In the genomic region with DNA sequence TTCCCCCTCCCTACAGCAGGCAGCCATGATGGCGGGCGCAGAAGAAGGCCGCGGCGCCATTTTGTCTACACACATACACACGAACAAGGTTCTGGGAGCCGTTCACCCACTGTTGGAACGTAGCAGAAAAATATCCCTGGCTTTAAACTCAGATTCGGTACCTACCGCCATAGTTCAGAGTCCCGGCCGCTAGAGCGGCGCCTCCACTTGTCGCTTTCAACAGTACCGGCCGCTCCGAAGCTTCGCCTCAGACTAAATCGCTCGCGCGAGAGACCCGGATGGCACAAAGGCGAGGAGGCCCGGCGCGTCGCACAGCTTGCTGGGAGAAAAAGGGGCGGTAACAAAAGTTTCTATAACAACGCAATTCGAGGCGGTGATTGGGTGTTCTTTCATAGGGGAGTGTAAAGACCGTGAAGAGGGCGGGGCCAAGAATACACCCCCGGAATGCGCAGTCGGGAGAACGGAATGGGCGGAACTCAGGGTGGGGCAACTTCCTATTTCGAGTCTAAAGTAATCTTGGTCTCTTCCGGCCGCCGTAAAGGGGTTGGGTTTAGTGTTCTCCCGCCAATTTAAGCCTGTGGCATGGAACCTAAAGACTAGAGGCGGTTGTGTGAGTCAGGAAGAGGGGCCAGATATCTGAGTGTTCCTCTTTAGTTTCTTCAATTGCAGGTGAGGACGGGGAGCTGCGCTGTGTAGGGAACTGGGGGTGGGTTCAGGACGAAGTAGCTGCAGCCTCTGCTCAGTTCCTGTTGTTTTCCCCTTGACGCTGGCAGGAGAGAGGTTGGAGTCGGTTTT, we compare ENCODE assay signal across 8 cellular contexts. TPM values are rescaled to one million over a fixed set of nuclear protein-coding genes. Genes with fewer than 3 reads are reported as not detected.
DNase-seq lines count a peak whose midpoint lies in the region; ATAC-seq, FAIRE-seq and TF ChIP-seq lines count a peak whose summit lies in the region.

A gene with protein sequence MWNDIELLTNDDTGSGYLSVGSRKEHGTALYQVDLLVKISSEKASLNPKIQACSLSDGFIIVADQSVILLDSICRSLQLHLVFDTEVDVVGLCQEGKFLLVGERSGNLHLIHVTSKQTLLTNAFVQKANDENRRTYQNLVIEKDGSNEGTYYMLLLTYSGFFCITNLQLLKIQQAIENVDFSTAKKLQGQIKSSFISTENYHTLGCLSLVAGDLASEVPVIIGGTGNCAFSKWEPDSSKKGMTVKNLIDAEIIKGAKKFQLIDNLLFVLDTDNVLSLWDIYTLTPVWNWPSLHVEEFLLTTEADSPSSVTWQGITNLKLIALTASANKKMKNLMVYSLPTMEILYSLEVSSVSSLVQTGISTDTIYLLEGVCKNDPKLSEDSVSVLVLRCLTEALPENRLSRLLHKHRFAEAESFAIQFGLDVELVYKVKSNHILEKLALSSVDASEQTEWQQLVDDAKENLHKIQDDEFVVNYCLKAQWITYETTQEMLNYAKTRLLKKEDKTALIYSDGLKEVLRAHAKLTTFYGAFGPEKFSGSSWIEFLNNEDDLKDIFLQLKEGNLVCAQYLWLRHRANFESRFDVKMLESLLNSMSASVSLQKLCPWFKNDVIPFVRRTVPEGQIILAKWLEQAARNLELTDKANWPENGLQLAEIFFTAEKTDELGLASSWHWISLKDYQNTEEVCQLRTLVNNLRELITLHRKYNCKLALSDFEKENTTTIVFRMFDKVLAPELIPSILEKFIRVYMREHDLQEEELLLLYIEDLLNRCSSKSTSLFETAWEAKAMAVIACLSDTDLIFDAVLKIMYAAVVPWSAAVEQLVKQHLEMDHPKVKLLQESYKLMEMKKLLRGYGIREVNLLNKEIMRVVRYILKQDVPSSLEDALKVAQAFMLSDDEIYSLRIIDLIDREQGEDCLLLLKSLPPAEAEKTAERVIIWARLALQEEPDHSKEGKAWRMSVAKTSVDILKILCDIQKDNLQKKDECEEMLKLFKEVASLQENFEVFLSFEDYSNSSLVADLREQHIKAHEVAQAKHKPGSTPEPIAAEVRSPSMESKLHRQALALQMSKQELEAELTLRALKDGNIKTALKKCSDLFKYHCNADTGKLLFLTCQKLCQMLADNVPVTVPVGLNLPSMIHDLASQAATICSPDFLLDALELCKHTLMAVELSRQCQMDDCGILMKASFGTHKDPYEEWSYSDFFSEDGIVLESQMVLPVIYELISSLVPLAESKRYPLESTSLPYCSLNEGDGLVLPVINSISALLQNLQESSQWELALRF (N-terminal part only) (plus strand): TSS at position 567 of the 795 bp plus-strand sequence. CDS start 2,815 bp downstream, outside the sequence.
A gene with protein sequence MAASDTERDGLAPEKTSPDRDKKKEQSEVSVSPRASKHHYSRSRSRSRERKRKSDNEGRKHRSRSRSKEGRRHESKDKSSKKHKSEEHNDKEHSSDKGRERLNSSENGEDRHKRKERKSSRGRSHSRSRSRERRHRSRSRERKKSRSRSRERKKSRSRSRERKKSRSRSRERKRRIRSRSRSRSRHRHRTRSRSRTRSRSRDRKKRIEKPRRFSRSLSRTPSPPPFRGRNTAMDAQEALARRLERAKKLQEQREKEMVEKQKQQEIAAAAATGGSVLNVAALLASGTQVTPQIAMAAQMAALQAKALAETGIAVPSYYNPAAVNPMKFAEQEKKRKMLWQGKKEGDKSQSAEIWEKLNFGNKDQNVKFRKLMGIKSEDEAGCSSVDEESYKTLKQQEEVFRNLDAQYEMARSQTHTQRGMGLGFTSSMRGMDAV (minus strand): TSS at position 254 of the 795 bp plus-strand sequence. CDS start 83 bp downstream, at position 171.

- ATAC-seq in GM21381 (IDR thresholded peaks at IDR 0.05; ENCODE audit: unreplicated experiment), result peak; percentile 88

- H3K4ac ChIP-seq in mesenchymal stem cell (ENCODE audit: low read depth in 1 of 2, low read length in 2 of 2), result peak within 1 kb of the TSS; percentile 91 to 93

- peak within 1 kb of the TSS; percentile 97 for H4K8ac ChIP-seq in mesenchymal stem cell (ENCODE audit: low read length)

- H3K4me3 ChIP-seq in Caco-2 (ENCODE audit: low read depth, low read length) (peak within 1 kb of the TSS; percentile 88), endodermal cell (ENCODE audit: low read length) (peak within 1 kb of the TSS; percentile 89), mesenchymal stem cell (ENCODE audit: insufficient read depth in 1 of 2, low read depth in 1 of 2, low read length in 2 of 2) (peak within 1 kb of the TSS; percentile 78 to 95)

- H3K4me1 ChIP-seq in Caco-2 (peaks cover 20% of the 10 kb centered on the region), endodermal cell (ENCODE audit: control insufficient read depth, insufficient read depth, low read length) (peaks cover 5% of the 10 kb centered on the region), mesenchymal stem cell (ENCODE audit: control insufficient read depth, insufficient read depth, low read depth, low read length) (peaks cover 3% of the 10 kb centered on the region)

- H3K9me3 Mint-ChIP-seq in Caco-2 (ENCODE audit: unreplicated experiment) (no peaks in the 10 kb centered on the region), endodermal cell (no peaks in the 10 kb centered on the region)

- H3K79me1 ChIP-seq in mesenchymal stem cell (replicated peaks; ENCODE audit: low read length, poor library complexity, severe bottlenecking), result peaks cover 6% of the 10 kb centered on the region

- H2AFZ ChIP-seq in mesenchymal stem cell (ENCODE audit: low read depth, low read length), result peak within 1 kb of the TSS; percentile 89

- peak within 1 kb of the TSS; percentile 83 for H2BK120ac ChIP-seq in mesenchymal stem cell (ENCODE audit: low read depth, low read length)

- H3K27ac Mint-ChIP-seq in Caco-2 (ENCODE audit: unreplicated experiment) (no peak within 1 kb of the TSS), endodermal cell (no peak within 1 kb of the TSS)

- H3K14ac ChIP-seq in mesenchymal stem cell (ENCODE audit: low read length in 2 of 2), result peak within 1 kb of the TSS in 1 of 2 experiments; percentile 60

- peak within 1 kb of the TSS; percentile 96 for H2AK5ac ChIP-seq in mesenchymal stem cell (ENCODE audit: low read length, severe bottlenecking)

- no peaks in the 10 kb centered on the region for H3K27me3 ChIP-seq in Caco-2 (replicated peaks; ENCODE audit: control insufficient read depth, insufficient read depth, low read length)
- H3K27me3 ChIP-seq in endodermal cell (ENCODE audit: control insufficient read depth, insufficient read depth, low read length, poor library complexity, severe bottlenecking), result no peaks in the 10 kb centered on the region
- no peaks in the 10 kb centered on the region for H3K27me3 ChIP-seq in mesenchymal stem cell (ENCODE audit: control insufficient read depth in 1 of 2, insufficient read depth in 1 of 2, low read length in 2 of 2)

- H3K4me1 Mint-ChIP-seq in Caco-2 (ENCODE audit: low read depth, unreplicated experiment) (peaks cover 8% of the 10 kb centered on the region), endodermal cell (peaks cover 24% of the 10 kb centered on the region)

- peaks cover 53% of the 10 kb centered on the region for H3K36me3 Mint-ChIP-seq in Caco-2 (ENCODE audit: insufficient read depth, unreplicated experiment)
- H3K36me3 Mint-ChIP-seq in endodermal cell (ENCODE audit: low read depth), result peaks cover 38% of the 10 kb centered on the region

- no TSS peak for BruUV-seq in Caco-2 (replicated peaks; lab: Mats Ljungman, UMichigan)

- no peaks in the 10 kb centered on the region; the same call in 1 of the 2 replicates for H3K36me3 ChIP-seq in Caco-2 (ENCODE audit: control insufficient read depth, insufficient read depth, low read length)
- H3K36me3 ChIP-seq in endodermal cell (ENCODE audit: control insufficient read depth, insufficient read depth, low read length), result peaks cover 58% of the 10 kb centered on the region
- peaks cover 4 to 35% of the 10 kb centered on the region in 2 experiments for H3K36me3 ChIP-seq in mesenchymal stem cell (ENCODE audit: control insufficient read depth in 1 of 2, insufficient read depth in 2 of 2, low read depth in 1 of 2, low read length in 2 of 2)

- DNase-seq in Caco-2 (peak; percentile 98 to 100), HTR-8/SVneo (ENCODE audit: insufficient read length, low spot score) (peak; percentile 97), NOMO-1 treated with dmso at 0.1 percent for 144 hours (lab: John Stamatoyannopoulos, UW; ENCODE audit: unreplicated experiment) (peak; percentile 100), endodermal cell (peak; percentile 100), mesenchymal stem cell (peak; percentile 100)
- peak; percentile 88 to 92 (median 89) for DNase-seq in activated CD8-positive, alpha-beta memory T cell treated with anti-CD3 and anti-CD28 coated beads for 48 hours (ENCODE audit: low read depth in 2 of 3, low spot score in 2 of 3)
- DNase-seq in stimulated activated CD8-positive, alpha-beta memory T cell treated with anti-CD3 and anti-CD28 coated beads, Interleukin-12 subunit alpha, Interleukin-12 subunit beta, amount 100 ng/mL, for 4 hours (ENCODE audit: low read depth), result peak; percentile 91

- 0% methylated on average over 21 to 51 of the region's 51 CpGs for WGBS in endodermal cell (ENCODE audit: insufficient coverage in 1 of 2, insufficient read length in 1 of 2), 2 experiments
- WGBS in mesenchymal stem cell, result under 1% methylated on average over 51 of the region's 51 CpGs

- no peaks in the 10 kb centered on the region for H3K9me3 ChIP-seq in Caco-2
- H3K9me3 ChIP-seq in endodermal cell (ENCODE audit: control insufficient read depth, low read length), result no peaks in the 10 kb centered on the region
- no peaks in the 10 kb centered on the region for H3K9me3 ChIP-seq in mesenchymal stem cell (ENCODE audit: control insufficient read depth, low read length)

- no peaks in the 10 kb centered on the region for H3K27me3 Mint-ChIP-seq in Caco-2 (ENCODE audit: insufficient read depth, unreplicated experiment)
- H3K27me3 Mint-ChIP-seq in endodermal cell (ENCODE audit: insufficient read depth), result no peaks in the 10 kb centered on the region

- POLR2A ChIA-PET in Caco-2 (lab: Charles Lee), result interaction anchor here (0.5 to 2.7 kb wide), 17 partner anchors 11 to 1337 kb away, joined by 3 to 48 read pairs (median 4); a partner anchor contains a TSS

- no peak for FAIRE-seq in HTR-8/SVneo (lab: Jason Lieb, UNC)

- H4K91ac ChIP-seq in mesenchymal stem cell (ENCODE audit: low read length), result peak within 1 kb of the TSS; percentile 96

- peak within 1 kb of the TSS in 1 of 2 experiments; percentile 48 for H3K23ac ChIP-seq in mesenchymal stem cell (ENCODE audit: low read length in 2 of 2)

- H3K9ac ChIP-seq in endodermal cell (ENCODE audit: extremely low read depth, low read length, poor library complexity, severe bottlenecking) (peak within 1 kb of the TSS; percentile 100), mesenchymal stem cell (ENCODE audit: low read length) (peak within 1 kb of the TSS; percentile 100)

- peak within 1 kb of the TSS; percentile 100 for H3K27ac ChIP-seq in endodermal cell (ENCODE audit: low read depth, low read length)
- peak within 1 kb of the TSS; percentile 100 for H3K27ac ChIP-seq in mesenchymal stem cell (ENCODE audit: low read length, poor library complexity, severe bottlenecking)

- H2BK5ac ChIP-seq in mesenchymal stem cell (ENCODE audit: low read depth, low read length, poor library complexity, severe bottlenecking), result peak within 1 kb of the TSS; percentile 99

- no peak within 1 kb of the TSS for H2BK12ac ChIP-seq in mesenchymal stem cell (ENCODE audit: low read length in 2 of 2)

- H2BK15ac ChIP-seq in mesenchymal stem cell (ENCODE audit: low read depth, poor library complexity, severe bottlenecking), result peak within 1 kb of the TSS; percentile 92

- TF ChIP-seq CTCF in Caco-2 (IDR thresholded peaks at IDR 0.05; ENCODE audit: insufficient read depth in 1 of 2, low read depth in 1 of 2, low read length in 1 of 2, severe bottlenecking in 1 of 2, unreplicated experiment in 1 of 2) (no peak), endodermal cell (conservative IDR thresholded peaks at IDR 0.05) (no peak)

- H3K4me3 Mint-ChIP-seq in Caco-2 (ENCODE audit: unreplicated experiment), result no peak within 1 kb of the TSS
- no peak within 1 kb of the TSS for H3K4me3 Mint-ChIP-seq in endodermal cell

- intact Hi-C loops in Caco-2 (cut with micrococcal nuclease; ENCODE audit: unreplicated experiment), result loop anchor here (1.0 to 2.0 kb wide), 2 partner anchors 26 to 226 kb away; a partner anchor contains a TSS

- peak within 1 kb of the TSS; percentile 97 for H3K4me2 ChIP-seq in mesenchymal stem cell (ENCODE audit: low read length, poor library complexity, severe bottlenecking)

- CTCF ChIA-PET in Caco-2 (lab: Charles Lee), result interaction anchor here (0.6 kb wide), 1 partner anchor 26 kb away, joined by 4 read pairs; no protein-coding TSS in a partner anchor

- H3K18ac ChIP-seq in mesenchymal stem cell (ENCODE audit: low read depth in 1 of 2, low read length in 2 of 2), result peak within 1 kb of the TSS; percentile 85 to 98

RNA-seq across cellular contexts. Expression of the first gene that starts in this region (rescaled TPM):
- total RNA-seq in Caco-2 (2022) (55.8 and 57.0 TPM in 2 replicates), endodermal cell (100 to 1,000 TPM in 1 of 2 donors, 10 to 100 TPM in 1; 86.7 to 115 TPM)
- 91.5 TPM for polyA plus RNA-seq in endodermal cell (2013, experiment 1 of 2)
- polyA plus RNA-seq in endodermal cell (2013, experiment 2 of 2), result 92.4 TPM
- polyA plus RNA-seq in mesenchymal stem cell (2013, experiment 1 of 2), result 8.8 TPM
- 6.2 TPM for polyA plus RNA-seq in mesenchymal stem cell (2013, experiment 2 of 2)

RNA-seq across cellular contexts. Expression of the second gene that starts in this region (rescaled TPM):
- 77.9 and 79.0 TPM in 2 replicates for total RNA-seq in Caco-2 (2022)
- 100 to 1,000 TPM in 1 of 2 donors, 10 to 100 TPM in 1; 88.1 to 111 TPM for total RNA-seq in endodermal cell
- polyA plus RNA-seq in endodermal cell (2013, experiment 1 of 2), result 105 TPM
- polyA plus RNA-seq in endodermal cell (2013, experiment 2 of 2), result 99.7 TPM
- polyA plus RNA-seq in mesenchymal stem cell (2013, experiment 1 of 2), result 69.5 TPM
- polyA plus RNA-seq in mesenchymal stem cell (2013, experiment 2 of 2), result 65.9 TPM

Comparison
In these comparisons a context has a peak if more than half of its experiments do, and no peak if none do; other contexts are left out.
1. Peak in every context shown above with its lines: DNase-seq, ATAC-seq, H3K4me3 ChIP-seq and H3K27ac ChIP-seq.